1 cellular context compared by ENCODE assay signal in the genomic region with DNA sequence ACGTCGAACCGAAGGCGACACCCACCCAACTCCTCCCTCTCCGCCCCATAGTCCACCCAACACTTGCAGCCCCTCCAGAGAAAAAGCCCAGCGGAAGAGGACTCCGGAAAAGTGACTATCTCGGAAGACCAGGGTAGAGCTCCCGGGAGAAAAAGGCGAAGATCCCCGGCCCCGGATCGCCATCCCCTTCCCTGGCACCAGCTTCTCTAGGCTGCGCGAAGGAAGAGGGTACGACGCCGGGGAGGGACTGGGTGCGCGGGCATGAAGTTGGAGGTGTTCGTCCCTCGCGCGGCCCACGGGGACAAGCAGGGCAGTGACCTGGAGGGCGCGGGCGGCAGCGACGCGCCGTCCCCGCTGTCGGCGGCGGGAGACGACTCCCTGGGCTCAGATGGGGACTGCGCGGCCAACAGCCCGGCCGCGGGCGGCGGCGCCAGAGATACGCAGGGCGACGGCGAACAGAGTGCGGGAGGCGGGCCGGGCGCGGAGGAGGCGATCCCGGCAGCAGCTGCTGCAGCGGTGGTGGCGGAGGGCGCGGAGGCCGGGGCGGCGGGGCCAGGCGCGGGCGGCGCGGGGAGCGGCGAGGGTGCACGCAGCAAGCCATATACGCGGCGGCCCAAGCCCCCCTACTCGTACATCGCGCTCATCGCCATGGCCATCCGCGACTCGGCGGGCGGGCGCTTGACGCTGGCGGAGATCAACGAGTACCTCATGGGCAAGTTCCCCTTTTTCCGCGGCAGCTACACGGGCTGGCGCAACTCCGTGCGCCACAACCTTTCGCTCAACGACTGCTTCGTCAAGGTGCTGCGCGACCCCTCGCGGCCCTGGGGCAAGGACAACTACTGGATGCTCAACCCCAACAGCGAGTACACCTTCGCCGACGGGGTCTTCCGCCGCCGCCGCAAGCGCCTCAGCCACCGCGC.
A peak's percentile ranks its signal among the peaks of the same experiment; 100 is the strongest.
TF ChIP-seq lines count a peak whose summit lies in the region.

No MANE protein-coding gene starts in this region.

TF ChIP-seq in HepG2, 621 proteins besides CTCF, POLR2A, EP300 and RAD21 (continued from another document and continues in another):
- TF ChIP-seq, protein P1, sequence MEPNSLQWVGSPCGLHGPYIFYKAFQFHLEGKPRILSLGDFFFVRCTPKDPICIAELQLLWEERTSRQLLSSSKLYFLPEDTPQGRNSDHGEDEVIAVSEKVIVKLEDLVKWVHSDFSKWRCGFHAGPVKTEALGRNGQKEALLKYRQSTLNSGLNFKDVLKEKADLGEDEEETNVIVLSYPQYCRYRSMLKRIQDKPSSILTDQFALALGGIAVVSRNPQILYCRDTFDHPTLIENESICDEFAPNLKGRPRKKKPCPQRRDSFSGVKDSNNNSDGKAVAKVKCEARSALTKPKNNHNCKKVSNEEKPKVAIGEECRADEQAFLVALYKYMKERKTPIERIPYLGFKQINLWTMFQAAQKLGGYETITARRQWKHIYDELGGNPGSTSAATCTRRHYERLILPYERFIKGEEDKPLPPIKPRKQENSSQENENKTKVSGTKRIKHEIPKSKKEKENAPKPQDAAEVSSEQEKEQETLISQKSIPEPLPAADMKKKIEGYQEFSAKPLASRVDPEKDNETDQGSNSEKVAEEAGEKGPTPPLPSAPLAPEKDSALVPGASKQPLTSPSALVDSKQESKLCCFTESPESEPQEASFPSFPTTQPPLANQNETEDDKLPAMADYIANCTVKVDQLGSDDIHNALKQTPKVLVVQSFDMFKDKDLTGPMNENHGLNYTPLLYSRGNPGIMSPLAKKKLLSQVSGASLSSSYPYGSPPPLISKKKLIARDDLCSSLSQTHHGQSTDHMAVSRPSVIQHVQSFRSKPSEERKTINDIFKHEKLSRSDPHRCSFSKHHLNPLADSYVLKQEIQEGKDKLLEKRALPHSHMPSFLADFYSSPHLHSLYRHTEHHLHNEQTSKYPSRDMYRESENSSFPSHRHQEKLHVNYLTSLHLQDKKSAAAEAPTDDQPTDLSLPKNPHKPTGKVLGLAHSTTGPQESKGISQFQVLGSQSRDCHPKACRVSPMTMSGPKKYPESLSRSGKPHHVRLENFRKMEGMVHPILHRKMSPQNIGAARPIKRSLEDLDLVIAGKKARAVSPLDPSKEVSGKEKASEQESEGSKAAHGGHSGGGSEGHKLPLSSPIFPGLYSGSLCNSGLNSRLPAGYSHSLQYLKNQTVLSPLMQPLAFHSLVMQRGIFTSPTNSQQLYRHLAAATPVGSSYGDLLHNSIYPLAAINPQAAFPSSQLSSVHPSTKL (CRISPR knock-in tag; IDR thresholded peaks at IDR 0.05), result no peak
- TF ChIP-seq ZNF720 (CRISPR knock-in tag; IDR thresholded peaks at IDR 0.05), result no peak
- TF ChIP-seq RCOR2 (CRISPR knock-in tag; IDR thresholded peaks at IDR 0.05), result no peak
- TF ChIP-seq RAD51 (IDR thresholded peaks at IDR 0.05; ENCODE audit: borderline replicate concordance), result no peak
- no peak for TF ChIP-seq MYNN (CRISPR knock-in tag; IDR thresholded peaks at IDR 0.05; ENCODE audit: low read depth)
- no peak for TF ChIP-seq CBX5 (CRISPR knock-in tag; IDR thresholded peaks at IDR 0.05; ENCODE audit: borderline replicate concordance)
- TF ChIP-seq ZNF772 (CRISPR knock-in tag; IDR thresholded peaks at IDR 0.05), result peak; percentile 82; the same call in 1 of the 2 replicates
- TF ChIP-seq, protein P2, sequence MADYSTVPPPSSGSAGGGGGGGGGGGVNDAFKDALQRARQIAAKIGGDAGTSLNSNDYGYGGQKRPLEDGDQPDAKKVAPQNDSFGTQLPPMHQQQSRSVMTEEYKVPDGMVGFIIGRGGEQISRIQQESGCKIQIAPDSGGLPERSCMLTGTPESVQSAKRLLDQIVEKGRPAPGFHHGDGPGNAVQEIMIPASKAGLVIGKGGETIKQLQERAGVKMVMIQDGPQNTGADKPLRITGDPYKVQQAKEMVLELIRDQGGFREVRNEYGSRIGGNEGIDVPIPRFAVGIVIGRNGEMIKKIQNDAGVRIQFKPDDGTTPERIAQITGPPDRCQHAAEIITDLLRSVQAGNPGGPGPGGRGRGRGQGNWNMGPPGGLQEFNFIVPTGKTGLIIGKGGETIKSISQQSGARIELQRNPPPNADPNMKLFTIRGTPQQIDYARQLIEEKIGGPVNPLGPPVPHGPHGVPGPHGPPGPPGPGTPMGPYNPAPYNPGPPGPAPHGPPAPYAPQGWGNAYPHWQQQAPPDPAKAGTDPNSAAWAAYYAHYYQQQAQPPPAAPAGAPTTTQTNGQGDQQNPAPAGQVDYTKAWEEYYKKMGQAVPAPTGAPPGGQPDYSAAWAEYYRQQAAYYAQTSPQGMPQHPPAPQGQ (CRISPR knock-in tag; IDR thresholded peaks at IDR 0.05; ENCODE audit: borderline replicate concordance), result no peak
- TF ChIP-seq, protein P3, sequence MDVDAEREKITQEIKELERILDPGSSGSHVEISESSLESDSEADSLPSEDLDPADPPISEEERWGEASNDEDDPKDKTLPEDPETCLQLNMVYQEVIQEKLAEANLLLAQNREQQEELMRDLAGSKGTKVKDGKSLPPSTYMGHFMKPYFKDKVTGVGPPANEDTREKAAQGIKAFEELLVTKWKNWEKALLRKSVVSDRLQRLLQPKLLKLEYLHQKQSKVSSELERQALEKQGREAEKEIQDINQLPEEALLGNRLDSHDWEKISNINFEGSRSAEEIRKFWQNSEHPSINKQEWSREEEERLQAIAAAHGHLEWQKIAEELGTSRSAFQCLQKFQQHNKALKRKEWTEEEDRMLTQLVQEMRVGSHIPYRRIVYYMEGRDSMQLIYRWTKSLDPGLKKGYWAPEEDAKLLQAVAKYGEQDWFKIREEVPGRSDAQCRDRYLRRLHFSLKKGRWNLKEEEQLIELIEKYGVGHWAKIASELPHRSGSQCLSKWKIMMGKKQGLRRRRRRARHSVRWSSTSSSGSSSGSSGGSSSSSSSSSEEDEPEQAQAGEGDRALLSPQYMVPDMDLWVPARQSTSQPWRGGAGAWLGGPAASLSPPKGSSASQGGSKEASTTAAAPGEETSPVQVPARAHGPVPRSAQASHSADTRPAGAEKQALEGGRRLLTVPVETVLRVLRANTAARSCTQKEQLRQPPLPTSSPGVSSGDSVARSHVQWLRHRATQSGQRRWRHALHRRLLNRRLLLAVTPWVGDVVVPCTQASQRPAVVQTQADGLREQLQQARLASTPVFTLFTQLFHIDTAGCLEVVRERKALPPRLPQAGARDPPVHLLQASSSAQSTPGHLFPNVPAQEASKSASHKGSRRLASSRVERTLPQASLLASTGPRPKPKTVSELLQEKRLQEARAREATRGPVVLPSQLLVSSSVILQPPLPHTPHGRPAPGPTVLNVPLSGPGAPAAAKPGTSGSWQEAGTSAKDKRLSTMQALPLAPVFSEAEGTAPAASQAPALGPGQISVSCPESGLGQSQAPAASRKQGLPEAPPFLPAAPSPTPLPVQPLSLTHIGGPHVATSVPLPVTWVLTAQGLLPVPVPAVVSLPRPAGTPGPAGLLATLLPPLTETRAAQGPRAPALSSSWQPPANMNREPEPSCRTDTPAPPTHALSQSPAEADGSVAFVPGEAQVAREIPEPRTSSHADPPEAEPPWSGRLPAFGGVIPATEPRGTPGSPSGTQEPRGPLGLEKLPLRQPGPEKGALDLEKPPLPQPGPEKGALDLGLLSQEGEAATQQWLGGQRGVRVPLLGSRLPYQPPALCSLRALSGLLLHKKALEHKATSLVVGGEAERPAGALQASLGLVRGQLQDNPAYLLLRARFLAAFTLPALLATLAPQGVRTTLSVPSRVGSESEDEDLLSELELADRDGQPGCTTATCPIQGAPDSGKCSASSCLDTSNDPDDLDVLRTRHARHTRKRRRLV (CRISPR knock-in tag; IDR thresholded peaks at IDR 0.05), result no peak
- no peak for TF ChIP-seq CCDC6 (CRISPR knock-in tag; IDR thresholded peaks at IDR 0.05)
- 0 out of 4 replicates have a peak, but pooled peaks of 1 of the 2 experiments have one; percentile 2 for TF ChIP-seq KLF16 (CRISPR knock-in tag; IDR thresholded peaks at IDR 0.05)
- TF ChIP-seq, protein P4, sequence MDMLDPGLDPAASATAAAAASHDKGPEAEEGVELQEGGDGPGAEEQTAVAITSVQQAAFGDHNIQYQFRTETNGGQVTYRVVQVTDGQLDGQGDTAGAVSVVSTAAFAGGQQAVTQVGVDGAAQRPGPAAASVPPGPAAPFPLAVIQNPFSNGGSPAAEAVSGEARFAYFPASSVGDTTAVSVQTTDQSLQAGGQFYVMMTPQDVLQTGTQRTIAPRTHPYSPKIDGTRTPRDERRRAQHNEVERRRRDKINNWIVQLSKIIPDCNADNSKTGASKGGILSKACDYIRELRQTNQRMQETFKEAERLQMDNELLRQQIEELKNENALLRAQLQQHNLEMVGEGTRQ (IDR thresholded peaks at IDR 0.05; ENCODE audit: low read depth, low read length), result no peak
- TF ChIP-seq, protein P4 (CRISPR knock-in tag; IDR thresholded peaks at IDR 0.05; ENCODE audit: borderline replicate concordance), result no peak
- no peak for TF ChIP-seq ZZZ3 (CRISPR knock-in tag; IDR thresholded peaks at IDR 0.05; ENCODE audit: borderline replicate concordance)
- no peak for TF ChIP-seq BORCS8-MEF2B (CRISPR knock-in tag; IDR thresholded peaks at IDR 0.05)
- peak; percentile 50; the same call in 1 of the 2 replicates for TF ChIP-seq FOXO1 (CRISPR knock-in tag; IDR thresholded peaks at IDR 0.05)
- no peak for TF ChIP-seq PITX1 (CRISPR knock-in tag; IDR thresholded peaks at IDR 0.05)
- TF ChIP-seq, protein P5, sequence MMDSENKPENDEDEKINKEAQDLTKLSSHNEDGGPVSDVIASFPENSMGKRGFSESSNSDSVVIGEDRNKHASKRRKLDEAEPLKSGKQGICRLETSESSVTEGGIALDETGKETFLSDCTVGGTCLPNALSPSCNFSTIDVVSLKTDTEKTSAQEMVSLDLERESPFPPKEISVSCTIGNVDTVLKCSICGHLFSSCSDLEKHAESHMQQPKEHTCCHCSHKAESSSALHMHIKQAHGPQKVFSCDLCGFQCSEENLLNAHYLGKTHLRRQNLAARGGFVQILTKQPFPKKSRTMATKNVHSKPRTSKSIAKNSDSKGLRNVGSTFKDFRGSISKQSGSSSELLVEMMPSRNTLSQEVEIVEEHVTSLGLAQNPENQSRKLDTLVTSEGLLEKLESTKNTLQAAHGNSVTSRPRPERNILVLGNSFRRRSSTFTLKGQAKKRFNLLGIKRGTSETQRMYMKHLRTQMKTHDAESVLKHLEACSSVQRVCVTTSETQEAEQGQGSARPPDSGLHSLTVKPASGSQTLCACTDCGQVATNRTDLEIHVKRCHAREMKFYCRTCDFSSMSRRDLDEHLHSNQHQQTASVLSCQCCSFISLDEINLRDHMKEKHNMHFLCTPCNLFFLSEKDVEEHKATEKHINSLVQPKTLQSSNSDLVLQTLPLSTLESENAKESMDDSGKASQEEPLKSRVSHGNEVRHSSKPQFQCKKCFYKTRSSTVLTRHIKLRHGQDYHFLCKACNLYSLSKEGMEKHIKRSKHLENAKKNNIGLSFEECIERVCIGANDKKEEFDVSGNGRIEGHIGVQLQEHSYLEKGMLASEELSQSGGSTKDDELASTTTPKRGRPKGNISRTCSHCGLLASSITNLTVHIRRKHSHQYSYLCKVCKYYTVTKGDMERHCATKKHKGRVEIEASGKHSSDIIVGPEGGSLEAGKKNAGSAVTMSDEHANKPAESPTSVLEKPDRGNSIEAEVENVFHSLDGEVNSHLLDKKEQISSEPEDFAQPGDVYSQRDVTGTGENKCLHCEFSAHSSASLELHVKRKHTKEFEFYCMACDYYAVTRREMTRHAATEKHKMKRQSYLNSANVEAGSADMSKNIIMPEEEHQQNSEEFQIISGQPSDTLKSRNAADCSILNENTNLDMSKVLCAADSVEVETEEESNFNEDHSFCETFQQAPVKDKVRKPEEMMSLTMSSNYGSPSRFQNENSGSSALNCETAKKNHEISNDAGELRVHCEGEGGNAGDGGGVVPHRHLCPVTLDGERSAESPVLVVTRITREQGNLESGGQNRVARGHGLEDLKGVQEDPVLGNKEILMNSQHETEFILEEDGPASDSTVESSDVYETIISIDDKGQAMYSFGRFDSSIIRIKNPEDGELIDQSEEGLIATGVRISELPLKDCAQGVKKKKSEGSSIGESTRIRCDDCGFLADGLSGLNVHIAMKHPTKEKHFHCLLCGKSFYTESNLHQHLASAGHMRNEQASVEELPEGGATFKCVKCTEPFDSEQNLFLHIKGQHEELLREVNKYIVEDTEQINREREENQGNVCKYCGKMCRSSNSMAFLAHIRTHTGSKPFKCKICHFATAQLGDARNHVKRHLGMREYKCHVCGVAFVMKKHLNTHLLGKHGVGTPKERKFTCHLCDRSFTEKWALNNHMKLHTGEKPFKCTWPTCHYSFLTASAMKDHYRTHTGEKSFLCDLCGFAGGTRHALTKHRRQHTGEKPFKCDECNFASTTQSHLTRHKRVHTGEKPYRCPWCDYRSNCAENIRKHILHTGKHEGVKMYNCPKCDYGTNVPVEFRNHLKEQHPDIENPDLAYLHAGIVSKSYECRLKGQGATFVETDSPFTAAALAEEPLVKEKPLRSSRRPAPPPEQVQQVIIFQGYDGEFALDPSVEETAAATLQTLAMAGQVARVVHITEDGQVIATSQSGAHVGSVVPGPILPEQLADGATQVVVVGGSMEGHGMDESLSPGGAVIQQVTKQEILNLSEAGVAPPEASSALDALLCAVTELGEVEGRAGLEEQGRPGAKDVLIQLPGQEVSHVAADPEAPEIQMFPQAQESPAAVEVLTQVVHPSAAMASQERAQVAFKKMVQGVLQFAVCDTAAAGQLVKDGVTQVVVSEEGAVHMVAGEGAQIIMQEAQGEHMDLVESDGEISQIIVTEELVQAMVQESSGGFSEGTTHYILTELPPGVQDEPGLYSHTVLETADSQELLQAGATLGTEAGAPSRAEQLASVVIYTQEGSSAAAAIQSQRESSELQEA (CRISPR knock-in tag; IDR thresholded peaks at IDR 0.05; ENCODE audit: not compliant biosample characterization), result no peak
- TF ChIP-seq, protein P6, sequence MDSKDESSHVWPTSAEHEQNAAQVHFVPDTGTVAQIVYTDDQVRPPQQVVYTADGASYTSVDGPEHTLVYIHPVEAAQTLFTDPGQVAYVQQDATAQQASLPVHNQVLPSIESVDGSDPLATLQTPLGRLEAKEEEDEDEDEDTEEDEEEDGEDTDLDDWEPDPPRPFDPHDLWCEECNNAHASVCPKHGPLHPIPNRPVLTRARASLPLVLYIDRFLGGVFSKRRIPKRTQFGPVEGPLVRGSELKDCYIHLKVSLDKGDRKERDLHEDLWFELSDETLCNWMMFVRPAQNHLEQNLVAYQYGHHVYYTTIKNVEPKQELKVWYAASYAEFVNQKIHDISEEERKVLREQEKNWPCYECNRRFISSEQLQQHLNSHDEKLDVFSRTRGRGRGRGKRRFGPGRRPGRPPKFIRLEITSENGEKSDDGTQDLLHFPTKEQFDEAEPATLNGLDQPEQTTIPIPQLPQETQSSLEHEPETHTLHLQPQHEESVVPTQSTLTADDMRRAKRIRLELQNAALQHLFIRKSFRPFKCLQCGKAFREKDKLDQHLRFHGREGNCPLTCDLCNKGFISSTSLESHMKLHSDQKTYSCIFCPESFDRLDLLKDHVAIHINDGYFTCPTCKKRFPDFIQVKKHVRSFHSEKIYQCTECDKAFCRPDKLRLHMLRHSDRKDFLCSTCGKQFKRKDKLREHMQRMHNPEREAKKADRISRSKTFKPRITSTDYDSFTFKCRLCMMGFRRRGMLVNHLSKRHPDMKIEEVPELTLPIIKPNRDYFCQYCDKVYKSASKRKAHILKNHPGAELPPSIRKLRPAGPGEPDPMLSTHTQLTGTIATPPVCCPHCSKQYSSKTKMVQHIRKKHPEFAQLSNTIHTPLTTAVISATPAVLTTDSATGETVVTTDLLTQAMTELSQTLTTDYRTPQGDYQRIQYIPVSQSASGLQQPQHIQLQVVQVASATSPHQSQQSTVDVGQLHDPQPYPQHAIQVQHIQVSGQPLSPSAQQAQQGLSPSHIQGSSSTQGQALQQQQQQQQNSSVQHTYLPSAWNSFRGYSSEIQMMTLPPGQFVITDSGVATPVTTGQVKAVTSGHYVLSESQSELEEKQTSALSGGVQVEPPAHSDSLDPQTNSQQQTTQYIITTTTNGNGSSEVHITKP (CRISPR knock-in tag; IDR thresholded peaks at IDR 0.05; ENCODE audit: low read depth), result no peak
- TF ChIP-seq ZBTB42 (CRISPR knock-in tag; IDR thresholded peaks at IDR 0.05), result peak; percentile 27; the same call in 1 of the 2 replicates
- TF ChIP-seq ERF (CRISPR knock-in tag; IDR thresholded peaks at IDR 0.05), result 0 out of 2 replicates have a peak, but pooled peaks have one; percentile 22
